8 cellular contexts compared by ENCODE assay signal in genomic region chr12:132471011-132471857, GRCh38. TPM values are rescaled to one million over a fixed set of nuclear protein-coding genes. Genes with fewer than 3 reads are reported as not detected.
DNase-seq lines count a peak whose midpoint lies in the region; ATAC-seq and TF ChIP-seq lines count a peak whose summit lies in the region.

No MANE protein-coding gene starts in this region.

- H3K4me3 Mint-ChIP-seq in activated naive CD8-positive, alpha-beta T cell treated with anti-CD3 and anti-CD28 coated beads, Interleukin-2, amount 10 ng/mL, durations not matched to agents 7 days and 5 days, result peak overlapping the region; percentile 30
- H3K4me3 Mint-ChIP-seq in progenitor cell of endocrine pancreas (ENCODE audit: low read depth), result no peak overlapping the region

- H3K9ac ChIP-seq in Karpas-422 (ENCODE audit: low read length), result no peak overlapping the region

- DNase-seq in NCI-H748 (lab: John Stamatoyannopoulos, UW; ENCODE audit: unreplicated experiment) (peak; percentile 18), NCI-H748 treated with DMSO at 0.1 percent for 48 hours (lab: John Stamatoyannopoulos, UW) (no peak), Karpas-422 (peak; percentile 72), progenitor cell of endocrine pancreas (ENCODE audit: low spot score, unreplicated experiment) (no peak), T-helper 9 cell (no peak), H7 (no peak)
- no peak for DNase-seq in activated naive CD8-positive, alpha-beta T cell treated with anti-CD3 and anti-CD28 coated beads, Interleukin-2, amount 10 ng/mL, durations not matched to agents 7 days and 5 days

- no peaks in the 10 kb centered on the region for H3K9me3 ChIP-seq in Karpas-422 (ENCODE audit: low read length)

- H3K36me3 ChIP-seq in Karpas-422 (ENCODE audit: insufficient read depth, low read length) (no peaks in the 10 kb centered on the region), H7 (replicated peaks; ENCODE audit: control insufficient read depth, insufficient read depth, low read length) (no peaks in the 10 kb centered on the region)

- H3K36me3 Mint-ChIP-seq in activated naive CD8-positive, alpha-beta T cell treated with anti-CD3 and anti-CD28 coated beads, Interleukin-2, amount 10 ng/mL, durations not matched to agents 7 days and 5 days, result peaks cover 3% of the 10 kb centered on the region
- peaks cover 6% of the 10 kb centered on the region for H3K36me3 Mint-ChIP-seq in progenitor cell of endocrine pancreas (ENCODE audit: insufficient read depth)

- peak overlapping the region; percentile 62 for H3K27ac Mint-ChIP-seq in activated naive CD8-positive, alpha-beta T cell treated with anti-CD3 and anti-CD28 coated beads, Interleukin-2, amount 10 ng/mL, durations not matched to agents 7 days and 5 days
- H3K27ac Mint-ChIP-seq in progenitor cell of endocrine pancreas, result peak overlapping the region; percentile 82

- H3K27me3 ChIP-seq in Karpas-422 (ENCODE audit: low read length) (no peaks in the 10 kb centered on the region), H7 (ENCODE audit: control insufficient read depth, insufficient read depth, low read length) (no peaks in the 10 kb centered on the region; the same call in 1 of the 2 replicates)

- POLR2A ChIA-PET in activated naive CD8-positive, alpha-beta T cell treated with anti-CD3 and anti-CD28 coated beads, Interleukin-2, amount 10 ng/mL, durations not matched to agents 7 days and 5 days (lab: Charles Lee), result no interaction called here

- no peak for TF ChIP-seq CTCF in progenitor cell of endocrine pancreas (IDR thresholded peaks at IDR 0.05; ENCODE audit: unreplicated experiment)

- peaks cover 19% of the 10 kb centered on the region for H3K4me1 ChIP-seq in Karpas-422 (ENCODE audit: low read length)

- H3K27ac ChIP-seq in Karpas-422 (ENCODE audit: low read length), result no peak overlapping the region

- H3K27me3 Mint-ChIP-seq in activated naive CD8-positive, alpha-beta T cell treated with anti-CD3 and anti-CD28 coated beads, Interleukin-2, amount 10 ng/mL, durations not matched to agents 7 days and 5 days, result peaks cover 2% of the 10 kb centered on the region
- H3K27me3 Mint-ChIP-seq in progenitor cell of endocrine pancreas, result peaks cover 34% of the 10 kb centered on the region

- H3K9me3 Mint-ChIP-seq in activated naive CD8-positive, alpha-beta T cell treated with anti-CD3 and anti-CD28 coated beads, Interleukin-2, amount 10 ng/mL, durations not matched to agents 7 days and 5 days, result no peaks in the 10 kb centered on the region
- peaks cover 7% of the 10 kb centered on the region for H3K9me3 Mint-ChIP-seq in progenitor cell of endocrine pancreas (ENCODE audit: low read depth)

- no peak overlapping the region for H2AFZ ChIP-seq in Karpas-422 (ENCODE audit: low read length)

- H3K4me3 ChIP-seq in Karpas-422 (ENCODE audit: low read length) (no peak overlapping the region), H7 (ENCODE audit: insufficient read depth, low read depth, low read length) (no peak overlapping the region)

- H3K4me1 Mint-ChIP-seq in activated naive CD8-positive, alpha-beta T cell treated with anti-CD3 and anti-CD28 coated beads, Interleukin-2, amount 10 ng/mL, durations not matched to agents 7 days and 5 days, result peaks cover 29% of the 10 kb centered on the region
- H3K4me1 Mint-ChIP-seq in progenitor cell of endocrine pancreas (ENCODE audit: low read depth), result peaks cover 3% of the 10 kb centered on the region

- ATAC-seq in activated naive CD8-positive, alpha-beta T cell treated with anti-CD3 and anti-CD28 coated beads, Interleukin-2, amount 10 ng/mL, durations not matched to agents 7 days and 5 days (ENCODE audit: low read depth), result peak; percentile 14
- ATAC-seq in HG02870 (IDR thresholded peaks at IDR 0.05; ENCODE audit: unreplicated experiment), result no peak

- no peaks in the 10 kb centered on the region for H3K9me2 ChIP-seq in Karpas-422 (replicated peaks; ENCODE audit: insufficient read depth, low read length)

- H4K20me1 ChIP-seq in Karpas-422 (ENCODE audit: insufficient read depth, low read depth, low read length), result no peaks in the 10 kb centered on the region

- no peaks in the 10 kb centered on the region for H3K79me2 ChIP-seq in Karpas-422 (ENCODE audit: low read length)

- no peak overlapping the region for H3K4me2 ChIP-seq in Karpas-422 (ENCODE audit: low read depth, low read length, poor library complexity, severe bottlenecking)

RNA-seq across cellular contexts. Expression of gene FBRSL1, which starts 18.7 kb away (rescaled TPM):
- 4.0 and 4.1 TPM in 2 replicates for total RNA-seq in Karpas-422 (2014; rRNA removed; shearing (Covaris generic); ENCODE audit: low replicate concordance)
- total RNA-seq in activated naive CD8-positive, alpha-beta T cell treated with anti-CD3 and anti-CD28 coated beads, Interleukin-2, amount 10 ng/mL, durations not matched to agents 7 days and 5 days, result 10 to 100 TPM; 67.1 to 67.2 TPM
- total RNA-seq in progenitor cell of endocrine pancreas, result 195 and 199 TPM in 2 replicates
- total RNA-seq in H7 (2014; rRNA removed; shearing (Covaris generic)), result 17.5 and 26.6 TPM in 2 replicates

Comparison
In these comparisons a context has a peak if more than half of its experiments do, and no peak if none do; other contexts are left out.
1. DNase-seq: peak in NCI-H748 (single experiment) and Karpas-422 (single experiment); none in NCI-H748 treated with DMSO at 0.1 percent for 48 hours (single experiment), activated naive CD8-positive, alpha-beta T cell treated with anti-CD3 and anti-CD28 coated beads, Interleukin-2, amount 10 ng/mL, durations not matched to agents 7 days and 5 days (single experiment), progenitor cell of endocrine pancreas (single experiment), T-helper 9 cell (single experiment) and H7 (single experiment).